In the genomic region with DNA sequence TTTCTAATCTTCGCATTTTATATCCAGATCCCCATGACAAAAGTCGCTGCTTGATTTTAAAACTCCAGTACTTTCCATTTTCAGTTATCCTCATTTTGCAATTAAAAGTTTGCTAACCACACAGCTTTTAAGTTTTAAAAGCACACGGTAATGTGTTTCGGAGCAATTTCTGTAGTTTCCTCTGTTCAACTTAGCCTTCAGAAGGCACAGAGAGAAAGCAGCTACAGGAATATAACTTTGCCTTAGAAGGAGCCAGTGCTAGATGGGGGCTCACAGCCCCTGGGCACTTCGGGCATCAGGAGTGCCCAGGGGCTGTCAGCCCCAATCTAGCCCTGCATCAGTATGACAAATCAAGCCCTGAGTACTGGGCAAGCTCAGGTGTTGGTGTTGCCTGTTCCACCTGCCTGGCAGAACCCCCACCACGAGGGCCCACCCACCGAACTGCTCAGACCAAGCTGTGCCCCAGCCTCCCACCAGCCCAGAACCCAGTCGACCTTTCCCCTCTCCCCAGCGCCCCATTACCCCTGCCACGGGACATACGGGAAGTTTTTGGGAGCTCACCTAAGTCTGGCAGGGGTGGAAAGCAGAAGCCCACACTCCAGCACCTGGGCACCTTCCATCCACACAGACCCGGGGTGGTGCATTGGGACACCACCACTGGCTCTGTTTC, we compare ENCODE assay signal across 19 cellular contexts. TPM values are rescaled to one million over a fixed set of nuclear protein-coding genes. Genes with fewer than 3 reads are reported as not detected.
DNase-seq lines count a peak whose midpoint lies in the region; ATAC-seq and TF ChIP-seq lines count a peak whose summit lies in the region.
"Had no signal": no experiment of that assay in that cellular context is flagged by ENCODE, and none has a peak within 500 bp of the region (broad histone marks: within the 10 kb centered on the region; RNA-seq: fewer than 3 reads in every experiment).

No MANE protein-coding gene starts in this region.

- no peak for DNase-seq in activated T-cell treated with anti-CD3 and anti-CD28 coated beads, Interleukin-2, amount 50 U/mL, for 4 hours
- DNase-seq in activated T-cell treated with anti-CD3 and anti-CD28 coated beads, Interleukin-2, amount 50 U/mL, for 48 hours: no peak
- DNase-seq in T-helper 2 cell treated with Interferon-gamma antibody and Interleukin-4, amounts not matched to agents 5 μg/mL and 100 μg/mL, for 36 hours (ENCODE audit: low spot score): no peak
- no peak for DNase-seq in effector memory CD4-positive, alpha-beta T cell
- DNase-seq in stimulated activated naive B cell treated with anti-CD40 and anti-IgM and Interleukin-4, amounts not matched to agents 10 μg/mL and 1 μg/mL and 100 μg/mL, for 72 hours: no peak
- no peak for DNase-seq in vagina (ENCODE audit: extremely low spot score in 2 of 2)
- DNase-seq: ACHN; foreskin melanocyte; NCI-H1105; NCI-H2171; NCI-H82; stimulated activated CD4-positive, alpha-beta T cell treated with anti-CD3 and anti-CD28 coated beads, Interleukin-12 subunit alpha, Interleukin-12 subunit beta, amount 100 ng/mL, for 4 hours; stimulated activated naive CD4-positive, alpha-beta T cell treated with Interleukin-2 at 50 U/mL for 16 hours had no signal

- peak overlapping the region; percentile 84 for H3K27ac Mint-ChIP-seq in T-helper 2 cell treated with Interferon-gamma antibody and Interleukin-4, amounts not matched to agents 5 μg/mL and 100 μg/mL, for 36 hours
- H3K27ac Mint-ChIP-seq in stimulated activated naive B cell treated with anti-CD40 and anti-IgM and Interleukin-4, amounts not matched to agents 10 μg/mL and 1 μg/mL and 100 μg/mL, for 72 hours: peak overlapping the region; percentile 69
- H3K27ac Mint-ChIP-seq: GM23338 had no signal

- peaks cover 16% of the 10 kb centered on the region for H3K36me3 ChIP-seq in effector memory CD4-positive, alpha-beta T cell (ENCODE audit: control insufficient read depth, insufficient read depth, low read length)
- no peaks in the 10 kb centered on the region for H3K36me3 ChIP-seq in vagina
- H3K36me3 ChIP-seq: left ventricle myocardium inferior, Peyer's patch had no signal

- H3K27ac ChIP-seq in effector memory CD4-positive, alpha-beta T cell (ENCODE audit: insufficient read depth, low read length, poor library complexity, severe bottlenecking): peak overlapping the region; percentile 58
- no peak overlapping the region for H3K27ac ChIP-seq in vagina
- H3K27ac ChIP-seq: left ventricle myocardium inferior, VCaP had no signal

- peak overlapping the region; percentile 37 for H3K4me3 Mint-ChIP-seq in activated T-cell treated with anti-CD3 and anti-CD28 coated beads, Interleukin-2, amount 50 U/mL, for 4 hours
- H3K4me3 Mint-ChIP-seq in T-helper 2 cell treated with Interferon-gamma antibody and Interleukin-4, amounts not matched to agents 5 μg/mL and 100 μg/mL, for 36 hours: peak overlapping the region; percentile 72
- H3K4me3 Mint-ChIP-seq in stimulated activated naive B cell treated with anti-CD40 and anti-IgM and Interleukin-4, amounts not matched to agents 10 μg/mL and 1 μg/mL and 100 μg/mL, for 72 hours: peak overlapping the region; percentile 7 to 22
- H3K4me3 Mint-ChIP-seq: GM23338 had no signal

- H3K27me3 Mint-ChIP-seq in activated T-cell treated with anti-CD3 and anti-CD28 coated beads, Interleukin-2, amount 50 U/mL, for 4 hours (ENCODE audit: low read depth): no peaks in the 10 kb centered on the region
- H3K27me3 Mint-ChIP-seq in T-helper 2 cell treated with Interferon-gamma antibody and Interleukin-4, amounts not matched to agents 5 μg/mL and 100 μg/mL, for 36 hours (ENCODE audit: low read depth): no peaks in the 10 kb centered on the region
- H3K27me3 Mint-ChIP-seq in stimulated activated naive B cell treated with anti-CD40 and anti-IgM and Interleukin-4, amounts not matched to agents 10 μg/mL and 1 μg/mL and 100 μg/mL, for 72 hours: no peaks in the 10 kb centered on the region

- no peak for TF ChIP-seq CTCF in vagina (IDR thresholded peaks at IDR 0.05)

- H3K9me3 Mint-ChIP-seq in activated T-cell treated with anti-CD3 and anti-CD28 coated beads, Interleukin-2, amount 50 U/mL, for 4 hours: peaks cover 14% of the 10 kb centered on the region
- H3K9me3 Mint-ChIP-seq in T-helper 2 cell treated with Interferon-gamma antibody and Interleukin-4, amounts not matched to agents 5 μg/mL and 100 μg/mL, for 36 hours: peaks cover 14% of the 10 kb centered on the region
- H3K9me3 Mint-ChIP-seq in stimulated activated naive B cell treated with anti-CD40 and anti-IgM and Interleukin-4, amounts not matched to agents 10 μg/mL and 1 μg/mL and 100 μg/mL, for 72 hours: peaks cover 6 to 16% of the 10 kb centered on the region in 2 donors

- peaks cover 48% of the 10 kb centered on the region for H3K4me1 ChIP-seq in effector memory CD4-positive, alpha-beta T cell (ENCODE audit: control insufficient read depth, insufficient read depth, low read length, poor library complexity, severe bottlenecking)
- H3K4me1 ChIP-seq in vagina: no peaks in the 10 kb centered on the region
- H3K4me1 ChIP-seq: left ventricle myocardium inferior had no signal

- peak; percentile 23 to 31 for ATAC-seq in activated T-cell treated with anti-CD3 and anti-CD28 coated beads, Interleukin-2, amount 50 U/mL, for 4 hours
- peak in 1 of 2 donors; percentile 11 for ATAC-seq in stimulated activated naive B cell treated with anti-CD40 and anti-IgM and Interleukin-4, amounts not matched to agents 10 μg/mL and 1 μg/mL and 100 μg/mL, for 72 hours (replicated peaks)
- ATAC-seq in GM21515 (IDR thresholded peaks at IDR 0.05; ENCODE audit: unreplicated experiment) (no peak), GM21717 (IDR thresholded peaks at IDR 0.05; ENCODE audit: unreplicated experiment) (no peak)

- peak overlapping the region; percentile 41 for H3K4me3 ChIP-seq in effector memory CD4-positive, alpha-beta T cell (ENCODE audit: insufficient read depth, low read depth, low read length, poor library complexity, severe bottlenecking)
- H3K4me3 ChIP-seq in vagina: no peak overlapping the region
- H3K4me3 ChIP-seq: GM23338, left ventricle myocardium inferior, Peyer's patch had no signal

- no peaks in the 10 kb centered on the region for H3K9me3 ChIP-seq in effector memory CD4-positive, alpha-beta T cell (ENCODE audit: control insufficient read depth, low read length)
- H3K9me3 ChIP-seq in vagina: no peaks in the 10 kb centered on the region

- no peak for TF ChIP-seq POLR2A in vagina (IDR thresholded peaks at IDR 0.05)

- peaks cover 27% of the 10 kb centered on the region for H3K36me3 Mint-ChIP-seq in activated T-cell treated with anti-CD3 and anti-CD28 coated beads, Interleukin-2, amount 50 U/mL, for 4 hours (ENCODE audit: insufficient read depth)
- H3K36me3 Mint-ChIP-seq in T-helper 2 cell treated with Interferon-gamma antibody and Interleukin-4, amounts not matched to agents 5 μg/mL and 100 μg/mL, for 36 hours (ENCODE audit: low read depth): peaks cover 54% of the 10 kb centered on the region
- H3K36me3 Mint-ChIP-seq in stimulated activated naive B cell treated with anti-CD40 and anti-IgM and Interleukin-4, amounts not matched to agents 10 μg/mL and 1 μg/mL and 100 μg/mL, for 72 hours: peaks cover 20 to 25% of the 10 kb centered on the region in 2 donors

- peaks cover 44% of the 10 kb centered on the region for H3K4me1 Mint-ChIP-seq in activated T-cell treated with anti-CD3 and anti-CD28 coated beads, Interleukin-2, amount 50 U/mL, for 4 hours (ENCODE audit: low read depth)
- H3K4me1 Mint-ChIP-seq in T-helper 2 cell treated with Interferon-gamma antibody and Interleukin-4, amounts not matched to agents 5 μg/mL and 100 μg/mL, for 36 hours (ENCODE audit: low read depth): peaks cover 28% of the 10 kb centered on the region
- H3K4me1 Mint-ChIP-seq in stimulated activated naive B cell treated with anti-CD40 and anti-IgM and Interleukin-4, amounts not matched to agents 10 μg/mL and 1 μg/mL and 100 μg/mL, for 72 hours: peaks cover 21 to 33% of the 10 kb centered on the region in 2 donors

- H3K27me3 ChIP-seq in effector memory CD4-positive, alpha-beta T cell (replicated peaks; ENCODE audit: control insufficient read depth, insufficient read depth, low read length, poor library complexity, severe bottlenecking): no peaks in the 10 kb centered on the region
- H3K27me3 ChIP-seq in vagina: no peaks in the 10 kb centered on the region
- H3K27me3 ChIP-seq: Peyer's patch had no signal

- intact Hi-C loops in vagina (cut with DNase I): no loop called here

RNA-seq across cellular contexts. Expression of gene TRABD2A, which starts 47.3 kb away (rescaled TPM):
- 10 to 100 TPM; 21.2 to 29.4 (median 22.2) TPM for total RNA-seq in activated T-cell treated with anti-CD3 and anti-CD28 coated beads, Interleukin-2, amount 50 U/mL, for 4 hours
- total RNA-seq in vagina: 5.4 TPM

Comparison
In these comparisons a context has a peak if more than half of its experiments do, and no peak if none do; other contexts are left out.
1. ATAC-seq: peak in activated T-cell treated with anti-CD3 and anti-CD28 coated beads, Interleukin-2, amount 50 U/mL, for 4 hours (2 of 2); none in GM21515 (single experiment) and GM21717 (single experiment).
2. H3K4me3 Mint-ChIP-seq: peak in every context shown above with its lines; median percentile 72 in T-helper 2 cell treated with Interferon-gamma antibody and Interleukin-4, amounts not matched to agents 5 μg/mL and 100 μg/mL, for 36 hours; 37 in activated T-cell treated with anti-CD3 and anti-CD28 coated beads, Interleukin-2, amount 50 U/mL, for 4 hours; 14 in stimulated activated naive B cell treated with anti-CD40 and anti-IgM and Interleukin-4, amounts not matched to agents 10 μg/mL and 1 μg/mL and 100 μg/mL, for 72 hours.